ENCODE assay signal across 11 cellular contexts in genomic region chr1:156643266-156644092, GRCh38. TPM values are rescaled to one million over a fixed set of nuclear protein-coding genes. Genes with fewer than 3 reads are reported as not detected.
DNase-seq lines count a peak whose midpoint lies in the region; ATAC-seq and TF ChIP-seq lines count a peak whose summit lies in the region.
"Had no signal": no experiment of that assay in that cellular context is flagged by ENCODE, and none has a peak within 500 bp of the region (broad histone marks: within the 10 kb centered on the region; RNA-seq: fewer than 3 reads in every experiment).

No MANE protein-coding gene starts in this region.

- H3K4me3 ChIP-seq in Loucy (ENCODE audit: low read length, poor library complexity, severe bottlenecking) = peak overlapping the region; percentile 15

- no peaks in the 10 kb centered on the region for H3K9me2 ChIP-seq in Loucy (replicated peaks; ENCODE audit: low read depth, low read length)

- no peaks in the 10 kb centered on the region for H3K36me3 ChIP-seq in Loucy (ENCODE audit: insufficient read depth, low read length)

- H2AFZ ChIP-seq in Loucy (ENCODE audit: low read length) = peak overlapping the region; percentile 62
- H2AFZ ChIP-seq: parathyroid adenoma had no signal

- peaks cover 18% of the 10 kb centered on the region for H3K4me1 ChIP-seq in Loucy (ENCODE audit: insufficient read depth, low read length, poor library complexity, severe bottlenecking)

- H3K4me1 Mint-ChIP-seq in activated CD8-positive, alpha-beta memory T cell treated with anti-CD3 and anti-CD28 coated beads, Interleukin-2, amount 10 ng/mL, durations not matched to agents 7 days and 5 days = peaks cover 41% of the 10 kb centered on the region
- peaks cover 26% of the 10 kb centered on the region for H3K4me1 Mint-ChIP-seq in activated naive CD4-positive, alpha-beta T cell treated with anti-CD3 and anti-CD28 coated beads, Interleukin-2, amount 50 U/mL, for 24 hours
- peaks cover 43% of the 10 kb centered on the region for H3K4me1 Mint-ChIP-seq in stimulated activated effector memory CD8-positive, alpha-beta T cell treated with anti-CD3 and anti-CD28 coated beads, Interleukin-12 subunit alpha, Interleukin-12 subunit beta, amount 100 ng/mL, for 72 hours

- H4K20me1 ChIP-seq in Loucy (ENCODE audit: insufficient read depth, low read length, poor library complexity, severe bottlenecking) = no peaks in the 10 kb centered on the region

- peaks cover 94% of the 10 kb centered on the region for H3K27me3 Mint-ChIP-seq in activated CD8-positive, alpha-beta memory T cell treated with anti-CD3 and anti-CD28 coated beads, Interleukin-2, amount 10 ng/mL, durations not matched to agents 7 days and 5 days
- peaks cover 64% of the 10 kb centered on the region for H3K27me3 Mint-ChIP-seq in activated naive CD4-positive, alpha-beta T cell treated with anti-CD3 and anti-CD28 coated beads, Interleukin-2, amount 50 U/mL, for 24 hours

- peak overlapping the region; percentile 1 for H3K4me3 Mint-ChIP-seq in activated CD8-positive, alpha-beta memory T cell treated with anti-CD3 and anti-CD28 coated beads, Interleukin-2, amount 10 ng/mL, durations not matched to agents 7 days and 5 days
- H3K4me3 Mint-ChIP-seq in activated naive CD4-positive, alpha-beta T cell treated with anti-CD3 and anti-CD28 coated beads, Interleukin-2, amount 50 U/mL, for 24 hours = no peak overlapping the region
- H3K4me3 Mint-ChIP-seq in stimulated activated effector memory CD8-positive, alpha-beta T cell treated with anti-CD3 and anti-CD28 coated beads, Interleukin-12 subunit alpha, Interleukin-12 subunit beta, amount 100 ng/mL, for 72 hours = peak overlapping the region; percentile 67

- H3F3A ChIP-seq in Loucy (ENCODE audit: low read depth) = no peaks in the 10 kb centered on the region

- peak overlapping the region; percentile 44 for H3K4me2 ChIP-seq in Loucy (ENCODE audit: low read depth, low read length, poor library complexity, severe bottlenecking)

- H3K79me2 ChIP-seq in Loucy (ENCODE audit: insufficient read depth, low read length) = no peaks in the 10 kb centered on the region
- H3K79me2 ChIP-seq: parathyroid adenoma had no signal

- H3K9me3 ChIP-seq in Loucy (ENCODE audit: insufficient read depth, low read depth, low read length) = no peaks in the 10 kb centered on the region

- H3K9me3 Mint-ChIP-seq in activated CD8-positive, alpha-beta memory T cell treated with anti-CD3 and anti-CD28 coated beads, Interleukin-2, amount 10 ng/mL, durations not matched to agents 7 days and 5 days (ENCODE audit: low read depth) = no peaks in the 10 kb centered on the region
- no peaks in the 10 kb centered on the region for H3K9me3 Mint-ChIP-seq in activated naive CD4-positive, alpha-beta T cell treated with anti-CD3 and anti-CD28 coated beads, Interleukin-2, amount 50 U/mL, for 24 hours
- no peaks in the 10 kb centered on the region for H3K9me3 Mint-ChIP-seq in stimulated activated effector memory CD8-positive, alpha-beta T cell treated with anti-CD3 and anti-CD28 coated beads, Interleukin-12 subunit alpha, Interleukin-12 subunit beta, amount 100 ng/mL, for 72 hours

- DNase-seq in activated CD8-positive, alpha-beta memory T cell treated with anti-CD3 and anti-CD28 coated beads, Interleukin-2, amount 10 ng/mL, durations not matched to agents 7 days and 5 days = peak; percentile 90
- DNase-seq in activated CD8-positive, alpha-beta memory T cell treated with anti-CD3 and anti-CD28 coated beads, Interleukin-2, amount 50 U/mL, for 48 hours = no peak
- no peak for DNase-seq in stimulated activated effector memory CD8-positive, alpha-beta T cell treated with anti-CD3 and anti-CD28 coated beads, Interleukin-12 subunit alpha, Interleukin-12 subunit beta, amount 100 ng/mL, for 72 hours (ENCODE audit: low spot score in 2 of 2)
- no peak for DNase-seq in NCI-H1417 treated with DMSO at 0.1 percent for 48 hours (lab: John Stamatoyannopoulos, UW)
- no peak for DNase-seq in NCI-H1694 treated with DMSO at 0.1 percent for 48 hours (lab: John Stamatoyannopoulos, UW)
- DNase-seq in NCI-H2227 treated with DMSO at 0.1 percent for 48 hours (lab: John Stamatoyannopoulos, UW) = no peak
- DNase-seq: ACHN, erythroblast had no signal

- H3K27me3 ChIP-seq in Loucy (ENCODE audit: insufficient read depth, low read length, poor library complexity, severe bottlenecking) = no peaks in the 10 kb centered on the region

- peak overlapping the region; percentile 42 for H3K9ac ChIP-seq in Loucy (ENCODE audit: low read depth, low read length, poor library complexity, severe bottlenecking)
- H3K9ac ChIP-seq: parathyroid adenoma had no signal

- H3K36me3 Mint-ChIP-seq in activated CD8-positive, alpha-beta memory T cell treated with anti-CD3 and anti-CD28 coated beads, Interleukin-2, amount 10 ng/mL, durations not matched to agents 7 days and 5 days = no peaks in the 10 kb centered on the region
- no peaks in the 10 kb centered on the region for H3K36me3 Mint-ChIP-seq in activated naive CD4-positive, alpha-beta T cell treated with anti-CD3 and anti-CD28 coated beads, Interleukin-2, amount 50 U/mL, for 24 hours
- H3K36me3 Mint-ChIP-seq in stimulated activated effector memory CD8-positive, alpha-beta T cell treated with anti-CD3 and anti-CD28 coated beads, Interleukin-12 subunit alpha, Interleukin-12 subunit beta, amount 100 ng/mL, for 72 hours = peaks cover 12% of the 10 kb centered on the region

- CTCF ChIA-PET in activated CD8-positive, alpha-beta memory T cell treated with anti-CD3 and anti-CD28 coated beads, Interleukin-2, amount 10 ng/mL, durations not matched to agents 7 days and 5 days (lab: Charles Lee) = interaction anchor here (0.8 to 22.5 kb wide), 14 partner anchors 9 to 361 kb away, joined by 3 to 344 read pairs (median 5); partner anchors contain the start of genes CRABP2, HAPLN2, NES and SMG5

- no peak for TF ChIP-seq CTCF in Loucy (conservative IDR thresholded peaks at IDR 0.05; ENCODE audit: low read length)

- peak; percentile 94 for ATAC-seq in activated CD8-positive, alpha-beta memory T cell treated with anti-CD3 and anti-CD28 coated beads, Interleukin-2, amount 10 ng/mL, durations not matched to agents 7 days and 5 days
- peak; percentile 88 for ATAC-seq in stimulated activated effector memory CD8-positive, alpha-beta T cell treated with anti-CD3 and anti-CD28 coated beads, Interleukin-12 subunit alpha, Interleukin-12 subunit beta, amount 100 ng/mL, for 72 hours

- peak overlapping the region; percentile 54 for H3K27ac Mint-ChIP-seq in activated CD8-positive, alpha-beta memory T cell treated with anti-CD3 and anti-CD28 coated beads, Interleukin-2, amount 10 ng/mL, durations not matched to agents 7 days and 5 days
- H3K27ac Mint-ChIP-seq in activated naive CD4-positive, alpha-beta T cell treated with anti-CD3 and anti-CD28 coated beads, Interleukin-2, amount 50 U/mL, for 24 hours = peak overlapping the region; percentile 1
- H3K27ac Mint-ChIP-seq in stimulated activated effector memory CD8-positive, alpha-beta T cell treated with anti-CD3 and anti-CD28 coated beads, Interleukin-12 subunit alpha, Interleukin-12 subunit beta, amount 100 ng/mL, for 72 hours = no peak overlapping the region

RNA-seq across cellular contexts. Expression of gene BCAN, which starts 1.6 kb away (rescaled TPM):
- total RNA-seq in activated CD8-positive, alpha-beta memory T cell treated with anti-CD3 and anti-CD28 coated beads, Interleukin-2, amount 10 ng/mL, durations not matched to agents 7 days and 5 days = under 1 TPM in 1 of 2 experiments, not detected in 1; 0.07 TPM

RNA-seq across cellular contexts. Expression of gene HAPLN2, which starts 24.3 kb away (rescaled TPM):
- total RNA-seq in activated CD8-positive, alpha-beta memory T cell treated with anti-CD3 and anti-CD28 coated beads, Interleukin-2, amount 10 ng/mL, durations not matched to agents 7 days and 5 days = not detected

RNA-seq across cellular contexts. Expression of gene NES, which starts 33.7 kb away (rescaled TPM):
- total RNA-seq in activated CD8-positive, alpha-beta memory T cell treated with anti-CD3 and anti-CD28 coated beads, Interleukin-2, amount 10 ng/mL, durations not matched to agents 7 days and 5 days = not detected

RNA-seq across cellular contexts. Expression of gene GPATCH4, which starts 42.2 kb away (rescaled TPM):
- total RNA-seq in activated CD8-positive, alpha-beta memory T cell treated with anti-CD3 and anti-CD28 coated beads, Interleukin-2, amount 10 ng/mL, durations not matched to agents 7 days and 5 days = 10 to 100 TPM; 40.5 to 50.9 TPM

RNA-seq across cellular contexts. Expression of gene NAXE, which starts 51.9 kb away (rescaled TPM):
- total RNA-seq in activated CD8-positive, alpha-beta memory T cell treated with anti-CD3 and anti-CD28 coated beads, Interleukin-2, amount 10 ng/mL, durations not matched to agents 7 days and 5 days = 10 to 100 TPM; 62.7 to 66.6 TPM
